Comparison of ENCODE assay signal across 25 cellular contexts in genomic region chr7:31724696-31725095, GRCh38. TPM values are rescaled to one million over a fixed set of nuclear protein-coding genes. Genes with fewer than 3 reads are reported as not detected.
A peak's percentile ranks its signal among the peaks of the same experiment; 100 is the strongest.
DNase-seq lines count a peak whose midpoint lies in the region; ATAC-seq and FAIRE-seq lines count a peak whose summit lies in the region.
"Had no signal": no experiment of that assay in that cellular context is flagged by ENCODE, and none has a peak within 500 bp of the region (broad histone marks: within the 10 kb centered on the region; RNA-seq: fewer than 3 reads in every experiment).

No MANE protein-coding gene starts in this region.

- in situ Hi-C loops in KBM-7 (cut with MboI; ENCODE audit: low pct_unique_long_range_greater_than_20kb, low sequenced_read_pairs): loop anchor here (25.0 kb wide), 1 partner anchor 488 kb away; no protein-coding TSS in a partner anchor

- no peak for ATAC-seq in GM21786 (IDR thresholded peaks at IDR 0.05; ENCODE audit: unreplicated experiment)
- ATAC-seq: HepG2, K562 had no signal

- no peak for FAIRE-seq in urothelium cell line (lab: Jason Lieb, UNC)
- FAIRE-seq: HepG2, K562, RCC 7860 had no signal

- DNase-seq in Daoy (ENCODE audit: low read depth) (peak; percentile 27), RPMI7951 (ENCODE audit: low read depth) (peak; percentile 55), dermis blood vessel endothelial cell (peak; percentile 46), urothelium cell line (ENCODE audit: low spot score) (peak; percentile 54), NCI-H2029 treated with DMSO at 0.1 percent for 48 hours (lab: John Stamatoyannopoulos, UW) (no peak), KBM-7 (no peak)
- DNase-seq: ACHN; Caco-2; CD4-positive, alpha-beta memory T cell; GF-D8; H9; HFFc6; NCI-H1092 treated with DMSO at 0.1 percent for 48 hours; NCI-H146; NCI-H2029; NCI-H226; NCI-H524; NCI-H82; SHP77 had no signal

RNA-seq across cellular contexts. Expression of gene PPP1R17, which starts 37.7 kb away (rescaled TPM):
- total RNA-seq in Daoy (2014; rRNA removed; shearing (Covaris generic)): not detected in 2 replicates
- total RNA-seq in RPMI7951 (2014; rRNA removed; shearing (Covaris generic)): not detected in 2 replicates
- not detected in 2 replicates for total RNA-seq in dermis blood vessel endothelial cell
- total RNA-seq: Caco-2; CD4-positive, alpha-beta memory T cell; HepG2; HFFc6; HT-29; K562; OCI-LY7 had no signal

Comparison
In these comparisons a context has a peak if more than half of its experiments do, and no peak if none do; other contexts are left out.
1. DNase-seq: peak in Daoy (single experiment), RPMI7951 (single experiment), dermis blood vessel endothelial cell (single experiment) and urothelium cell line (single experiment); none in NCI-H2029 treated with DMSO at 0.1 percent for 48 hours (single experiment) and KBM-7 (single experiment).